Comparison of ENCODE assay signal across 8 cellular contexts in the genomic region with DNA sequence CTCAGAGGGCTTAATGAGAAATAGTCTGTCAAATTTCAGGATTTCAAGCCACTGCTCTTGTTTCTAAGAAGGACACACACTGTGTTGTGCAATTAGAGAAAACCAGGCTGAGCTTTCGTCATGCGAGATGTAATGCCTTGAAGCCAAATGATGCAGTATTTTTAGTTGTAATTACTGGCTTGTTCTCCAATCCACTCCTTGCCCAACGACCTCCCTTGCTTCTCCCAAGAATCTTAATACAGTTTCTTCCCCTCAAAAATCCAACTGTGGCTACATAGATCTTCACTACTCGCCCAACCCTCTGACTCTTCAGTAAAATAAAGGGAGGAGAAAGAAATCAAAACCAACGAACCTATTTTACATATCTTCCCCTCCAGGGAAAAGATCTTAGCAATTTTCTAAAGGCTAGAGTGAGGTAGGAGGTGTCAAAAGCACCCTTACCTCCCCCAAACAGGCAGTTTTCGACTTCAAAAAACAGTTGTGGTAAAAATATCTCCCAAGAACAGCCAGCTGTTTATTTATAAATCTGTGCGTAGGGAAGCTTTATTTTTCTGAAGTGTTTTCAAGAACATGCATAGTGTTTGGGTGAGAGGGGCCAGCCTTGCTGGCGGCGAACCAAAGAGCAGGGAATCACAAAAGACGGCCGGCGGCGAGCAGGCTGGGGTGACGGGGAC.
A peak's percentile ranks its signal among the peaks of the same experiment; 100 is the strongest.
DNase-seq lines count a peak whose midpoint lies in the region; FAIRE-seq and TF ChIP-seq lines count a peak whose summit lies in the region.

No MANE protein-coding gene starts in this region.

- H3K9me3 ChIP-seq in iPS-20b (ENCODE audit: insufficient read depth, low read depth, low read length) (no peaks in the 10 kb centered on the region), smooth muscle cell (replicated peaks; ENCODE audit: low read depth) (no peaks in the 10 kb centered on the region)

- peak overlapping the region; percentile 87 for H3K4me2 ChIP-seq in smooth muscle cell

- H3F3A ChIP-seq in smooth muscle cell (ENCODE audit: low read depth), result peaks cover 20% of the 10 kb centered on the region

- peaks cover 3% of the 10 kb centered on the region for H3K79me2 ChIP-seq in smooth muscle cell (ENCODE audit: low read depth)

- H3K4me3 ChIP-seq in AG09309 (ENCODE audit: control insufficient read depth, low read depth, low read length) (peak overlapping the region; percentile 52), astrocyte of the cerebellum (ENCODE audit: low read depth, low read length) (peak overlapping the region; percentile 43), iPS-20b (ENCODE audit: low read length) (peak overlapping the region; percentile 51), smooth muscle cell (peak overlapping the region; percentile 49)

- peaks cover 18% of the 10 kb centered on the region; the same call in 1 of the 2 replicates for H3K4me1 ChIP-seq in iPS-20b (ENCODE audit: insufficient read depth, low read length)
- peaks cover 26% of the 10 kb centered on the region for H3K4me1 ChIP-seq in smooth muscle cell (ENCODE audit: low read depth)

- no peak for FAIRE-seq in RCC 7860 (lab: Jason Lieb, UNC)

- in situ Hi-C loops in astrocyte of the cerebellum (cut with HindIII; ENCODE audit: low sequenced_read_pairs), result no loop called here

- H4K20me1 ChIP-seq in smooth muscle cell (ENCODE audit: low read depth), result no peaks in the 10 kb centered on the region

- H3K36me3 ChIP-seq in iPS-20b (ENCODE audit: insufficient read depth, low read depth, low read length), result no peaks in the 10 kb centered on the region
- H3K36me3 ChIP-seq in smooth muscle cell (ENCODE audit: low read depth), result no peaks in the 10 kb centered on the region

- DNase-seq in AG09309 (ENCODE audit: low read depth) (peak; percentile 35), HS-5 (ENCODE audit: low read depth) (peak; percentile 18), astrocyte of the cerebellum (ENCODE audit: low read depth) (no peak), smooth muscle cell (lab: John Stamatoyannopoulos, UW; ENCODE audit: unreplicated experiment) (no peak), RCC 7860 (ENCODE audit: low spot score) (no peak), NCI-H345 (lab: John Stamatoyannopoulos, UW) (no peak), NCI-H446 treated with DMSO at 0.1 percent for 48 hours (lab: John Stamatoyannopoulos, UW) (no peak)

- 4% methylated on average over 14 of the region's 14 CpGs for WGBS in smooth muscle cell (ENCODE audit: low lambda C conversion rate)

- H3K27me3 ChIP-seq in iPS-20b (ENCODE audit: insufficient read depth, low read length), result peaks cover 46% of the 10 kb centered on the region
- no peaks in the 10 kb centered on the region for H3K27me3 ChIP-seq in smooth muscle cell (ENCODE audit: low read depth)

- H3K9ac ChIP-seq in iPS-20b (ENCODE audit: low read depth, low read length) (no peak overlapping the region; the same call in 1 of the 2 replicates), smooth muscle cell (ENCODE audit: low read depth) (peak overlapping the region; percentile 94)

- no peak overlapping the region for H3K27ac ChIP-seq in iPS-20b (ENCODE audit: low read length)
- peak overlapping the region; percentile 98 for H3K27ac ChIP-seq in smooth muscle cell (ENCODE audit: low read depth)

- H2AFZ ChIP-seq in smooth muscle cell (ENCODE audit: low read depth), result peak overlapping the region; percentile 65

- TF ChIP-seq CTCF in AG09309 (IDR thresholded peaks at IDR 0.05; ENCODE audit: control insufficient read depth, insufficient read depth, low read depth, low read length, missing control alignments), result no peak
- no peak for TF ChIP-seq CTCF in astrocyte of the cerebellum (IDR thresholded peaks at IDR 0.05; ENCODE audit: low read depth, low read length, missing control alignments)
- no peak for TF ChIP-seq CTCF in smooth muscle cell (IDR thresholded peaks at IDR 0.05; ENCODE audit: borderline replicate concordance, insufficient read depth, poor library complexity, severe bottlenecking)

Comparison
In these comparisons a context has a peak if more than half of its experiments do, and no peak if none do; other contexts are left out.
1. DNase-seq: peak in AG09309 (single experiment) and HS-5 (single experiment); none in astrocyte of the cerebellum (single experiment), smooth muscle cell (single experiment), RCC 7860 (single experiment), NCI-H345 (single experiment) and NCI-H446 treated with DMSO at 0.1 percent for 48 hours (single experiment).
2. Peak in every context shown above with its lines, with median percentiles within 50 percentile points of each other: H3K4me3 ChIP-seq.